1 cellular context compared by ENCODE assay signal in genomic region chr1:20725189-20726106, GRCh38.
TF ChIP-seq lines count a peak whose summit lies in the region.

No MANE protein-coding gene starts in this region.

TF ChIP-seq in K562, 482 proteins besides CTCF, POLR2A, EP300 and RAD21 (continues in another document):
- peak; percentile 50; the same call in 1 of the 2 replicates for TF ChIP-seq IRF1 (CRISPR knock-in tag; IDR thresholded peaks at IDR 0.05; ENCODE audit: borderline replicate concordance)
- TF ChIP-seq TBL1XR1 (IDR thresholded peaks at IDR 0.05; ENCODE audit: low read length in 2 of 2) = no peak
- TF ChIP-seq E2F1 (CRISPR knock-in tag; IDR thresholded peaks at IDR 0.05) = 0 out of 2 replicates have a peak, but pooled peaks have one; percentile 23
- no peak for TF ChIP-seq SIX5 (IDR thresholded peaks at IDR 0.05; ENCODE audit: borderline replicate concordance in 1 of 2, insufficient read depth in 1 of 2, low read depth in 1 of 2, low read length in 2 of 2)
- TF ChIP-seq POU5F1 (IDR thresholded peaks at IDR 0.05; ENCODE audit: borderline replicate concordance, low read depth, low read length, partially characterized antibody) = no peak
- TF ChIP-seq IRF2 (CRISPR knock-in tag; IDR thresholded peaks at IDR 0.05) = peak; percentile 73
- peak; percentile 81 to 88 for TF ChIP-seq E2F6 (IDR thresholded peaks at IDR 0.05; ENCODE audit: borderline replicate concordance in 1 of 2, extremely low read depth in 1 of 2, insufficient read depth in 1 of 2, insufficient read length in 1 of 2, low read depth in 1 of 2, low read length in 1 of 2, poor library complexity in 1 of 2, severe bottlenecking in 1 of 2)
- TF ChIP-seq NFE2 (IDR thresholded peaks at IDR 0.05; ENCODE audit: low read depth) = 0 out of 2 replicates have a peak, but pooled peaks have one; percentile 17
- no peak for TF ChIP-seq ZNF785 (CRISPR knock-in tag; IDR thresholded peaks at IDR 0.05)
- peak; percentile 86 for TF ChIP-seq NR3C1 (CRISPR knock-in tag; IDR thresholded peaks at IDR 0.05)
- no peak for TF ChIP-seq SPI1 (IDR thresholded peaks at IDR 0.05; ENCODE audit: borderline replicate concordance, low read depth, low read length)
- TF ChIP-seq PRMT5 (CRISPR knock-in tag; IDR thresholded peaks at IDR 0.05) = peak; percentile 68; the same call in 1 of the 2 replicates
- no peak for TF ChIP-seq ETV6 (IDR thresholded peaks at IDR 0.05; ENCODE audit: borderline replicate concordance in 1 of 2, low read depth in 2 of 2, low read length in 1 of 2)
- peak; percentile 86; the same call in 1 of the 2 replicates for TF ChIP-seq ETV6 (CRISPR knock-in tag; IDR thresholded peaks at IDR 0.05; ENCODE audit: borderline replicate concordance)
- no peak for TF ChIP-seq TEAD4 (IDR thresholded peaks at IDR 0.05; ENCODE audit: low read length)
- peak; percentile 95 for TF ChIP-seq TEAD4 (CRISPR knock-in tag; IDR thresholded peaks at IDR 0.05; ENCODE audit: borderline replicate concordance)
- peak; percentile 82; the same call in 1 of the 2 replicates for TF ChIP-seq E2F5 (CRISPR knock-in tag; IDR thresholded peaks at IDR 0.05)
- TF ChIP-seq JUN (IDR thresholded peaks at IDR 0.05; ENCODE audit: borderline replicate concordance, low read depth, low read length) = no peak
- TF ChIP-seq JUN (CRISPR knock-in tag; IDR thresholded peaks at IDR 0.05; ENCODE audit: borderline replicate concordance) = 0 out of 2 replicates have a peak, but pooled peaks have one; percentile 83
- peak; percentile 80; the same call in 1 of the 2 replicates for TF ChIP-seq FOXK1 (CRISPR knock-in tag; IDR thresholded peaks at IDR 0.05; ENCODE audit: borderline replicate concordance)
- TF ChIP-seq NR2F6 (CRISPR knock-in tag; IDR thresholded peaks at IDR 0.05) = no peak
- TF ChIP-seq CEBPG (CRISPR knock-in tag; IDR thresholded peaks at IDR 0.05) = 0 out of 2 replicates have a peak, but pooled peaks have one; percentile 21
- TF ChIP-seq CEBPG (tag; conservative IDR thresholded peaks at IDR 0.05 in 1 of 2, IDR thresholded peaks at IDR 0.05 in 1 of 2) = no peak
- no peak for TF ChIP-seq ZNF778 (CRISPR knock-in tag; IDR thresholded peaks at IDR 0.05)
- TF ChIP-seq FIP1L1 (IDR thresholded peaks at IDR 0.05; ENCODE audit: low read depth, low read length, poor library complexity, severe bottlenecking) = no peak
- TF ChIP-seq HDAC1 (IDR thresholded peaks at IDR 0.05) = no peak
- peak; percentile 89 for TF ChIP-seq L3MBTL2 (IDR thresholded peaks at IDR 0.05)
- TF ChIP-seq, protein P1, sequence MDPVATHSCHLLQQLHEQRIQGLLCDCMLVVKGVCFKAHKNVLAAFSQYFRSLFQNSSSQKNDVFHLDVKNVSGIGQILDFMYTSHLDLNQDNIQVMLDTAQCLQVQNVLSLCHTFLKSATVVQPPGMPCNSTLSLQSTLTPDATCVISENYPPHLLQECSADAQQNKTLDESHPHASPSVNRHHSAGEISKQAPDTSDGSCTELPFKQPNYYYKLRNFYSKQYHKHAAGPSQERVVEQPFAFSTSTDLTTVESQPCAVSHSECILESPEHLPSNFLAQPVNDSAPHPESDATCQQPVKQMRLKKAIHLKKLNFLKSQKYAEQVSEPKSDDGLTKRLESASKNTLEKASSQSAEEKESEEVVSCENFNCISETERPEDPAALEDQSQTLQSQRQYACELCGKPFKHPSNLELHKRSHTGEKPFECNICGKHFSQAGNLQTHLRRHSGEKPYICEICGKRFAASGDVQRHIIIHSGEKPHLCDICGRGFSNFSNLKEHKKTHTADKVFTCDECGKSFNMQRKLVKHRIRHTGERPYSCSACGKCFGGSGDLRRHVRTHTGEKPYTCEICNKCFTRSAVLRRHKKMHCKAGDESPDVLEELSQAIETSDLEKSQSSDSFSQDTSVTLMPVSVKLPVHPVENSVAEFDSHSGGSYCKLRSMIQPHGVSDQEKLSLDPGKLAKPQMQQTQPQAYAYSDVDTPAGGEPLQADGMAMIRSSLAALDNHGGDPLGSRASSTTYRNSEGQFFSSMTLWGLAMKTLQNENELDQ (CRISPR knock-in tag; IDR thresholded peaks at IDR 0.05; ENCODE audit: borderline replicate concordance) = peak; percentile 92
- TF ChIP-seq, protein P2, sequence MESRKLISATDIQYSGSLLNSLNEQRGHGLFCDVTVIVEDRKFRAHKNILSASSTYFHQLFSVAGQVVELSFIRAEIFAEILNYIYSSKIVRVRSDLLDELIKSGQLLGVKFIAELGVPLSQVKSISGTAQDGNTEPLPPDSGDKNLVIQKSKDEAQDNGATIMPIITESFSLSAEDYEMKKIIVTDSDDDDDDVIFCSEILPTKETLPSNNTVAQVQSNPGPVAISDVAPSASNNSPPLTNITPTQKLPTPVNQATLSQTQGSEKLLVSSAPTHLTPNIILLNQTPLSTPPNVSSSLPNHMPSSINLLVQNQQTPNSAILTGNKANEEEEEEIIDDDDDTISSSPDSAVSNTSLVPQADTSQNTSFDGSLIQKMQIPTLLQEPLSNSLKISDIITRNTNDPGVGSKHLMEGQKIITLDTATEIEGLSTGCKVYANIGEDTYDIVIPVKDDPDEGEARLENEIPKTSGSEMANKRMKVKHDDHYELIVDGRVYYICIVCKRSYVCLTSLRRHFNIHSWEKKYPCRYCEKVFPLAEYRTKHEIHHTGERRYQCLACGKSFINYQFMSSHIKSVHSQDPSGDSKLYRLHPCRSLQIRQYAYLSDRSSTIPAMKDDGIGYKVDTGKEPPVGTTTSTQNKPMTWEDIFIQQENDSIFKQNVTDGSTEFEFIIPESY (CRISPR knock-in tag; IDR thresholded peaks at IDR 0.05) = peak; percentile 57; the same call in 1 of the 2 replicates
- peak; percentile 95 for TF ChIP-seq ZNF232 (CRISPR knock-in tag; IDR thresholded peaks at IDR 0.05)
- TF ChIP-seq CREB1 (IDR thresholded peaks at IDR 0.05) = no peak
- TF ChIP-seq CREB1 (CRISPR knock-in tag; IDR thresholded peaks at IDR 0.05) = peak; percentile 66; the same call in 1 of the 2 replicates
- TF ChIP-seq HOXB6 (CRISPR knock-in tag; IDR thresholded peaks at IDR 0.05; ENCODE audit: borderline replicate concordance) = no peak
- TF ChIP-seq USF1 (CRISPR knock-in tag; IDR thresholded peaks at IDR 0.05) = peak; percentile 70
- peak in 1 of 2 experiments; percentile 78; a peak in 1 of 3 replicates for TF ChIP-seq CBX3 (IDR thresholded peaks at IDR 0.05; ENCODE audit: borderline replicate concordance in 1 of 2, low read length in 2 of 2)
- TF ChIP-seq, protein P3, sequence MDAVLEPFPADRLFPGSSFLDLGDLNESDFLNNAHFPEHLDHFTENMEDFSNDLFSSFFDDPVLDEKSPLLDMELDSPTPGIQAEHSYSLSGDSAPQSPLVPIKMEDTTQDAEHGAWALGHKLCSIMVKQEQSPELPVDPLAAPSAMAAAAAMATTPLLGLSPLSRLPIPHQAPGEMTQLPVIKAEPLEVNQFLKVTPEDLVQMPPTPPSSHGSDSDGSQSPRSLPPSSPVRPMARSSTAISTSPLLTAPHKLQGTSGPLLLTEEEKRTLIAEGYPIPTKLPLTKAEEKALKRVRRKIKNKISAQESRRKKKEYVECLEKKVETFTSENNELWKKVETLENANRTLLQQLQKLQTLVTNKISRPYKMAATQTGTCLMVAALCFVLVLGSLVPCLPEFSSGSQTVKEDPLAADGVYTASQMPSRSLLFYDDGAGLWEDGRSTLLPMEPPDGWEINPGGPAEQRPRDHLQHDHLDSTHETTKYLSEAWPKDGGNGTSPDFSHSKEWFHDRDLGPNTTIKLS (IDR thresholded peaks at IDR 0.05; ENCODE audit: borderline replicate concordance, low read depth) = 0 out of 2 replicates have a peak, but pooled peaks have one; percentile 52
- TF ChIP-seq FUS (optimal IDR thresholded peaks at IDR 0.05; ENCODE audit: low read depth, low read length) = no peak
- peak; percentile 62 for TF ChIP-seq FOSL1 (tag; conservative IDR thresholded peaks at IDR 0.05)
